4 cellular contexts compared by ENCODE assay signal in genomic region chr19:8375766-8376165, GRCh38. TPM values are rescaled to one million over a fixed set of nuclear protein-coding genes. Genes with fewer than 3 reads are reported as not detected.
"Had no signal": no experiment of that assay in that cellular context is flagged by ENCODE, and none has a peak within 500 bp of the region (broad histone marks: within the 10 kb centered on the region; RNA-seq: fewer than 3 reads in every experiment).

No MANE protein-coding gene starts in this region.

RNA-seq across cellular contexts. Expression of gene ANGPTL4, which starts 11.8 kb away (rescaled TPM):
- total RNA-seq: OCI-LY7, PC-9, SK-MEL-5 had no signal

RNA-seq across cellular contexts. Expression of gene KANK3, which starts 32.7 kb away (rescaled TPM):
- total RNA-seq: SJSA1 had no signal
